In the genomic region with DNA sequence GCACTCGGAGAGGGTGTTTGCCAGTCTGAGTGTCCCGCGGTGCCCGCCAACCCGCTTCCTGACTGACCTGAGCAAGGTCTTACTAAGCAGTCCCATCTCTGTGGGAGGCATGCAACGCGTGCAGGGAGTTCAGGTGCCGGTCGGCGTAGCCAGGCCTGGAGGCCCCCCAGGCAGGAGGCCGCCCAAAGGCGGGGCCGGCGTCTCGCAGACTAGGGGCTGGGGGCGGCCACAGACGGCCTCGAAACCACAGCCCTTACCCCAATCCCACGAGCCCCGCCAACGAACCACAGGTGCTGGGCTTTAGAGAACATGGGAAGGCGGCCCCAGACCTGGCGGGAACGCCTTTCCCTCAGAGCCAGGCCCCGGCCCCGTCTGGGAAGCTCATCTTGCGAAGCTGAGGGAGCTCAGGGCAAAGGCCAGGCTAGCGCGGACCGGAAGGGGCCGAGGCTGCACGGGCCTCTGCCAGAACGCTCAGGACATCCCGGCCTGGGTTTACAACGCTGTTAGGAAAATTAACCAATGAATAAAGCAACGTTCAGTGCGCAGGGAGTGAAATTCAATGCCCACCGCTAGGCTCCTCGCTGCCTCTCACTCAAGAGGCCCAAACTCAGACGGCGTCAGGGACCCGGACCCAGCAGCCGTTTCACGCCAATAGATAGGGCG, we compare ENCODE assay signal across 1 cellular context.
TF ChIP-seq lines count a peak whose summit lies in the region.

No MANE protein-coding gene starts in this region.

TF ChIP-seq in HepG2, 621 proteins besides CTCF, POLR2A, EP300 and RAD21 (continued from another document and continues in another):
- TF ChIP-seq ZNF609 (CRISPR knock-in tag; IDR thresholded peaks at IDR 0.05; ENCODE audit: borderline replicate concordance) (peak; percentile 44; the same call in 1 of the 2 replicates), ZNF800 (CRISPR knock-in tag; IDR thresholded peaks at IDR 0.05) (0 out of 2 replicates have a peak, but pooled peaks have one; percentile 56), ZNF605 (CRISPR knock-in tag; IDR thresholded peaks at IDR 0.05) (0 out of 2 replicates have a peak, but pooled peaks have one; percentile 33), ZNF276 (CRISPR knock-in tag; IDR thresholded peaks at IDR 0.05; ENCODE audit: low read depth) (peak; percentile 83), ZNF431 (CRISPR knock-in tag; IDR thresholded peaks at IDR 0.05; ENCODE audit: borderline replicate concordance, low read depth) (no peak), MED1 (CRISPR knock-in tag; IDR thresholded peaks at IDR 0.05) (0 out of 2 replicates have a peak, but pooled peaks have one; percentile 4), NFKB2 (CRISPR knock-in tag; IDR thresholded peaks at IDR 0.05; ENCODE audit: borderline replicate concordance) (peak; percentile 84; the same call in 1 of the 2 replicates), ZNF343 (CRISPR knock-in tag; IDR thresholded peaks at IDR 0.05) (0 out of 2 replicates have a peak, but pooled peaks have one; percentile 67), CCDC6 (CRISPR knock-in tag; IDR thresholded peaks at IDR 0.05) (0 out of 2 replicates have a peak, but pooled peaks have one; percentile 76), ZNF292 (CRISPR knock-in tag; IDR thresholded peaks at IDR 0.05; ENCODE audit: borderline replicate concordance, low read depth) (peak; percentile 27; the same call in 1 of the 2 replicates), KLF16 (CRISPR knock-in tag; IDR thresholded peaks at IDR 0.05) (no peak), ZNF407 (CRISPR knock-in tag; IDR thresholded peaks at IDR 0.05; ENCODE audit: not compliant biosample characterization) (peak; percentile 76), ZBTB42 (CRISPR knock-in tag; IDR thresholded peaks at IDR 0.05) (no peak), MLXIP (CRISPR knock-in tag; IDR thresholded peaks at IDR 0.05; ENCODE audit: borderline replicate concordance) (peak; percentile 65; the same call in 1 of the 2 replicates), ZNF777 (CRISPR knock-in tag; IDR thresholded peaks at IDR 0.05) (peak; percentile 81), ZNF747 (CRISPR knock-in tag; IDR thresholded peaks at IDR 0.05; ENCODE audit: borderline replicate concordance) (peak; percentile 89), BRD4 (CRISPR knock-in tag; IDR thresholded peaks at IDR 0.05) (0 out of 2 replicates have a peak, but pooled peaks have one; percentile 46), ZBTB8A (CRISPR knock-in tag; IDR thresholded peaks at IDR 0.05; ENCODE audit: borderline replicate concordance, low read depth) (0 out of 2 replicates have a peak, but pooled peaks have one; percentile 85)
- TF ChIP-seq, protein P1, sequence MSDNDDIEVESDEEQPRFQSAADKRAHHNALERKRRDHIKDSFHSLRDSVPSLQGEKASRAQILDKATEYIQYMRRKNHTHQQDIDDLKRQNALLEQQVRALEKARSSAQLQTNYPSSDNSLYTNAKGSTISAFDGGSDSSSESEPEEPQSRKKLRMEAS (IDR thresholded peaks at IDR 0.05) = peak; percentile 7; the same call in 1 of the 2 replicates
- TF ChIP-seq, protein P2, sequence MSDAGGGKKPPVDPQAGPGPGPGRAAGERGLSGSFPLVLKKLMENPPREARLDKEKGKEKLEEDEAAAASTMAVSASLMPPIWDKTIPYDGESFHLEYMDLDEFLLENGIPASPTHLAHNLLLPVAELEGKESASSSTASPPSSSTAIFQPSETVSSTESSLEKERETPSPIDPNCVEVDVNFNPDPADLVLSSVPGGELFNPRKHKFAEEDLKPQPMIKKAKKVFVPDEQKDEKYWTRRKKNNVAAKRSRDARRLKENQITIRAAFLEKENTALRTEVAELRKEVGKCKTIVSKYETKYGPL (CRISPR knock-in tag; IDR thresholded peaks at IDR 0.05) = peak; percentile 48; the same call in 1 of the 2 replicates
